Comparison of ENCODE assay signal across 2 cellular contexts in genomic region chr10:80945267-80945880, GRCh38.
TF ChIP-seq lines count a peak whose summit lies in the region.

No MANE protein-coding gene starts in this region.

TF ChIP-seq in IMR-90, 13 proteins besides CTCF, POLR2A, EP300 and RAD21 (continued from another document):
- TF ChIP-seq CEBPB (IDR thresholded peaks at IDR 0.05; ENCODE audit: low read depth, low read length), result no peak
- TF ChIP-seq BHLHE40 (IDR thresholded peaks at IDR 0.05; ENCODE audit: low read depth, low read length), result no peak

TF ChIP-seq in endothelial cell of umbilical vein, 7 proteins besides CTCF, POLR2A, EP300 and RAD21 (continued from another document):
- TF ChIP-seq JUN (IDR thresholded peaks at IDR 0.05; ENCODE audit: borderline replicate concordance, insufficient read depth, insufficient read length, low read depth), result no peak
- no peak for TF ChIP-seq POLR2AphosphoS5 (IDR thresholded peaks at IDR 0.05; ENCODE audit: insufficient read depth, low read depth, low read length)
- TF ChIP-seq MAX (IDR thresholded peaks at IDR 0.05; ENCODE audit: insufficient read depth, insufficient read length), result no peak
- no peak for TF ChIP-seq FOS (IDR thresholded peaks at IDR 0.05; ENCODE audit: borderline replicate concordance, insufficient read depth, low read length)
- TF ChIP-seq EZH2 (IDR thresholded peaks at IDR 0.05; ENCODE audit: borderline replicate concordance, low read depth, low read length, severe bottlenecking), result no peak
- TF ChIP-seq GATA2 (IDR thresholded peaks at IDR 0.05; ENCODE audit: insufficient read depth, insufficient read length, low read depth, low read length), result no peak
